In the genomic region with DNA sequence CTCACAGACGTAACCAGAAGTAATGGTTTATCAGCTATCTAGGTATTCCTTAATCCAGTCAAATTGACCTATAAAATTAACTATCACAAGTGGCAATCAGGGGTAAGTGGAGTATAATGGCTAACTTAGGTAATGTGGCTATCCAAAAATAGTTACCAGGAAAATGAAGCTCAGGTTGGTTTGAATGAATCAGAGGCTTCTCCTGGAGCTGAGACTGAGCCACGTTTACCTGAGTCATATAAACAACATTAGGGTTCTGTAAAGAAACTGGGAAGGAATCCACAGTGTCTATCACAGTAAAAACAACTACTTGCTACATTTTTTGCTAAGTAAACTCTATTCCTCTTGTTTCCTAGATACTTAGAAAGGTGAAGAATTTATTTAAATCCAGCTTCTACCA, we compare ENCODE assay signal across 23 cellular contexts.
DNase-seq lines count a peak whose midpoint lies in the region; ATAC-seq and TF ChIP-seq lines count a peak whose summit lies in the region.
"Had no signal": no experiment of that assay in that cellular context is flagged by ENCODE, and none has a peak within 500 bp of the region (broad histone marks: within the 10 kb centered on the region; RNA-seq: fewer than 3 reads in every experiment).

No MANE protein-coding gene starts in this region.

- no peak overlapping the region for H3K9ac ChIP-seq in adipocyte (ENCODE audit: low read length)

- H3K36me3 Mint-ChIP-seq in T-helper 2 cell treated with Interferon-gamma antibody and Interleukin-4, amounts not matched to agents 5 μg/mL and 100 μg/mL, for 36 hours (ENCODE audit: low read depth) = no peaks in the 10 kb centered on the region
- H3K36me3 Mint-ChIP-seq: activated naive CD8-positive, alpha-beta T cell treated with anti-CD3 and anti-CD28 coated beads, Interleukin-2, amount 10 ng/mL, durations not matched to agents 7 days and 5 days; natural killer cell had no signal

- DNase-seq in Caki2 (ENCODE audit: low read depth) (peak; percentile 65), HPDE6-E6E7 (ENCODE audit: extremely low spot score) (peak; percentile 59), adipocyte (ENCODE audit: low read depth) (peak; percentile 11), kidney glomerular epithelial cell (lab: John Stamatoyannopoulos, UW) (peak; percentile 74), HEK293T (ENCODE audit: extremely low spot score) (no peak)
- DNase-seq in T-helper 2 cell treated with Interferon-gamma antibody and Interleukin-4, amounts not matched to agents 5 μg/mL and 100 μg/mL, for 36 hours (ENCODE audit: low spot score) = no peak
- DNase-seq: ACHN; activated CD4-positive, alpha-beta T cell treated with anti-CD3 and anti-CD28 coated beads, Interleukin-2, amount 50 U/mL, for 48 hours; activated CD8-positive, alpha-beta memory T cell treated with anti-CD3 and anti-CD28 coated beads, Interleukin-2, amount 50 U/mL, for 48 hours; activated naive CD8-positive, alpha-beta T cell treated with anti-CD3 and anti-CD28 coated beads, Interleukin-2, amount 10 ng/mL, durations not matched to agents 7 days and 5 days; brain microvascular endothelial cell; effector memory CD4-positive, alpha-beta T cell; left colon; natural killer cell; NCI-H1092; NCI-H2029 treated with DMSO at 0.1 percent for 48 hours; posterior cingulate gyrus; trophoblast cell had no signal

- POLR2A ChIA-PET in HEK293T (lab: Yijun Ruan, JAX) = no interaction called here

- no peaks in the 10 kb centered on the region for H3K27me3 ChIP-seq in adipocyte (replicated peaks; ENCODE audit: control insufficient read depth, insufficient read depth, low read length)
- H3K27me3 ChIP-seq: brain microvascular endothelial cell had no signal

- H3K4me3 ChIP-seq in adipocyte (ENCODE audit: low read length) = no peak overlapping the region
- H3K4me3 ChIP-seq: HAP-1 had no signal

- no peaks in the 10 kb centered on the region for H3K9me3 ChIP-seq in adipocyte (ENCODE audit: control insufficient read depth, low read length)
- H3K9me3 ChIP-seq: HAP-1 had no signal

- CTCF ChIA-PET in HEK293T (lab: Yijun Ruan, JAX) = no interaction called here

- no peaks in the 10 kb centered on the region for H3K27me3 Mint-ChIP-seq in T-helper 2 cell treated with Interferon-gamma antibody and Interleukin-4, amounts not matched to agents 5 μg/mL and 100 μg/mL, for 36 hours (ENCODE audit: low read depth)
- H3K27me3 Mint-ChIP-seq: activated naive CD8-positive, alpha-beta T cell treated with anti-CD3 and anti-CD28 coated beads, Interleukin-2, amount 10 ng/mL, durations not matched to agents 7 days and 5 days had no signal

- in situ Hi-C loops in Caki2 (cut with HindIII; ENCODE audit: low pct_unique_long_range_greater_than_20kb, low sequenced_read_pairs) = no loop called here

- peaks cover 13% of the 10 kb centered on the region for H3K9me3 Mint-ChIP-seq in T-helper 2 cell treated with Interferon-gamma antibody and Interleukin-4, amounts not matched to agents 5 μg/mL and 100 μg/mL, for 36 hours

- H3K4me1 ChIP-seq in adipocyte (ENCODE audit: control insufficient read depth, insufficient read depth, low read length) = no peaks in the 10 kb centered on the region
- H3K4me1 ChIP-seq: HAP-1 had no signal

- H3K4me3 Mint-ChIP-seq in T-helper 2 cell treated with Interferon-gamma antibody and Interleukin-4, amounts not matched to agents 5 μg/mL and 100 μg/mL, for 36 hours = no peak overlapping the region
- H3K4me3 Mint-ChIP-seq: activated naive CD8-positive, alpha-beta T cell treated with anti-CD3 and anti-CD28 coated beads, Interleukin-2, amount 10 ng/mL, durations not matched to agents 7 days and 5 days; natural killer cell; WTC11 had no signal

- H3K27ac Mint-ChIP-seq in T-helper 2 cell treated with Interferon-gamma antibody and Interleukin-4, amounts not matched to agents 5 μg/mL and 100 μg/mL, for 36 hours = no peak overlapping the region
- H3K27ac Mint-ChIP-seq: activated naive CD8-positive, alpha-beta T cell treated with anti-CD3 and anti-CD28 coated beads, Interleukin-2, amount 10 ng/mL, durations not matched to agents 7 days and 5 days; natural killer cell; WTC11 had no signal

- H3K36me3 ChIP-seq in adipocyte (ENCODE audit: control insufficient read depth, insufficient read depth, low read length, severe bottlenecking) = no peaks in the 10 kb centered on the region
- H3K36me3 ChIP-seq: brain microvascular endothelial cell, HAP-1 had no signal

- ATAC-seq in GM21717 (IDR thresholded peaks at IDR 0.05; ENCODE audit: unreplicated experiment) (no peak), GM19463 (IDR thresholded peaks at IDR 0.05; ENCODE audit: unreplicated experiment) (no peak)
- ATAC-seq: left colon, natural killer cell, Panc1, WTC11 had no signal

- no peaks in the 10 kb centered on the region for H3K4me1 Mint-ChIP-seq in T-helper 2 cell treated with Interferon-gamma antibody and Interleukin-4, amounts not matched to agents 5 μg/mL and 100 μg/mL, for 36 hours (ENCODE audit: low read depth)
- H3K4me1 Mint-ChIP-seq: activated naive CD8-positive, alpha-beta T cell treated with anti-CD3 and anti-CD28 coated beads, Interleukin-2, amount 10 ng/mL, durations not matched to agents 7 days and 5 days; natural killer cell; WTC11 had no signal

TF ChIP-seq in HEK293T, 16 proteins besides CTCF, POLR2A, EP300 and RAD21:
- TF ChIP-seq ELF4 (IDR thresholded peaks at IDR 0.05) (no peak), NFRKB (IDR thresholded peaks at IDR 0.05) (no peak), L3MBTL2 (conservative IDR thresholded peaks at IDR 0.05) (no peak), SUZ12 (IDR thresholded peaks at IDR 0.05) (no peak), TARDBP (IDR thresholded peaks at IDR 0.05) (no peak), ZNF384 (IDR thresholded peaks at IDR 0.05) (no peak), FOXM1 (IDR thresholded peaks at IDR 0.05; ENCODE audit: borderline replicate concordance) (no peak)

Comparison
In these comparisons a context has a peak if more than half of its experiments do, and no peak if none do; other contexts are left out.
1. DNase-seq: peak in Caki2 (single experiment), HPDE6-E6E7 (single experiment), adipocyte (single experiment) and kidney glomerular epithelial cell (single experiment); none in T-helper 2 cell treated with Interferon-gamma antibody and Interleukin-4, amounts not matched to agents 5 μg/mL and 100 μg/mL, for 36 hours (single experiment) and HEK293T (single experiment).